1 cellular context compared by ENCODE assay signal in the genomic region with DNA sequence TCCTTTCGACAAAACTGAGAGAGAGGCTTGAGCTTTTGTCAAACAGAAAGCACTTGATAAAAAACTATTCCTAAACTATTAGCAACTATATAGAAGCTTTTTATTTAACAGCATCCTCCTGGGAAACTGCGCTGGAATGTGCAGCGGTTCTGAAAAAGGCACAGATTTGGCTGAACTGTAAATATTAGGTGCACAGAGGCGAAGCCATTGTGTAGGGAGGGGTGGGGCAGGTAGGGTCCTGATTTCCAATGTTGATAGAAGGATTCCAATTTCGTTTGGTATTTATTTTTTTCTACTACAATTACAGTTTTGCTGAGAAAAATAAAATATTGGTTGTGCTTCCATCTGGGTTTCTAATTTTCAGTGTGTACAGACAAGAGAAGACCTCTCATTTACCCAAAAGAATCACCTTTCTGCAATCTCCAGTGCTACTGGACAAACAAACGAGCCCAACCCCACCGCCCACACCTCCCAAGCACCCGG.
A peak's percentile ranks its signal among the peaks of the same experiment; 100 is the strongest.
TF ChIP-seq lines count a peak whose summit lies in the region.

No MANE protein-coding gene starts in this region.

TF ChIP-seq in HepG2, 621 proteins besides CTCF, POLR2A, EP300 and RAD21:
- TF ChIP-seq YEATS2 (CRISPR knock-in tag; IDR thresholded peaks at IDR 0.05; ENCODE audit: borderline replicate concordance), result no peak
- no peak for TF ChIP-seq NCOA5 (CRISPR knock-in tag; IDR thresholded peaks at IDR 0.05)
- TF ChIP-seq HOXA5 (CRISPR knock-in tag; IDR thresholded peaks at IDR 0.05), result 0 out of 2 replicates have a peak, but pooled peaks have one; percentile 1
- no peak for TF ChIP-seq ZNF552 (CRISPR knock-in tag; IDR thresholded peaks at IDR 0.05; ENCODE audit: borderline replicate concordance)
- TF ChIP-seq CEBPG (CRISPR knock-in tag; IDR thresholded peaks at IDR 0.05), result no peak
- TF ChIP-seq MXD4 (CRISPR knock-in tag; IDR thresholded peaks at IDR 0.05), result no peak
- TF ChIP-seq, protein P1, sequence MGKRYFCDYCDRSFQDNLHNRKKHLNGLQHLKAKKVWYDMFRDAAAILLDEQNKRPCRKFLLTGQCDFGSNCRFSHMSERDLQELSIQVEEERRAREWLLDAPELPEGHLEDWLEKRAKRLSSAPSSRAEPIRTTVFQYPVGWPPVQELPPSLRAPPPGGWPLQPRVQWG (CRISPR knock-in tag; IDR thresholded peaks at IDR 0.05; ENCODE audit: borderline replicate concordance, low read depth), result no peak
- no peak for TF ChIP-seq STAG1 (CRISPR knock-in tag; IDR thresholded peaks at IDR 0.05)
- TF ChIP-seq, protein P2, sequence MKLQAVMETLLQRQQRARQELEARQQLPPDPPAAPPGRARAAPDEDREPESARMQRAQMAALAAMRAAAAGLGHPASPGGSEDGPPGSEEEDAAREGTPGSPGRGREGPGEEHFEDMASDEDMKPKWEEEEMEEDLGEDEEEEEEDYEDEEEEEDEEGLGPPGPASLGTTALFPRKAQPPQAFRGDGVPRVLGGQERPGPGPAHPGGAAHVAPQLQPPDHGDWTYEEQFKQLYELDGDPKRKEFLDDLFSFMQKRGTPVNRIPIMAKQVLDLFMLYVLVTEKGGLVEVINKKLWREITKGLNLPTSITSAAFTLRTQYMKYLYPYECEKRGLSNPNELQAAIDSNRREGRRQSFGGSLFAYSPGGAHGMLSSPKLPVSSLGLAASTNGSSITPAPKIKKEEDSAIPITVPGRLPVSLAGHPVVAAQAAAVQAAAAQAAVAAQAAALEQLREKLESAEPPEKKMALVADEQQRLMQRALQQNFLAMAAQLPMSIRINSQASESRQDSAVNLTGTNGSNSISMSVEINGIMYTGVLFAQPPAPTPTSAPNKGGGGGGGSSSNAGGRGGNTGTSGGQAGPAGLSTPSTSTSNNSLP (IDR thresholded peaks at IDR 0.05; ENCODE audit: low read depth, low read length), result no peak
- TF ChIP-seq ZNF343 (CRISPR knock-in tag; IDR thresholded peaks at IDR 0.05), result no peak
- peak; percentile 78 for TF ChIP-seq ZEB1 (IDR thresholded peaks at IDR 0.05; ENCODE audit: insufficient replicate concordance, low read depth)
- TF ChIP-seq JARID2 (CRISPR knock-in tag; IDR thresholded peaks at IDR 0.05; ENCODE audit: insufficient replicate concordance), result no peak
- no peak for TF ChIP-seq LCORL (IDR thresholded peaks at IDR 0.05)
- TF ChIP-seq LCORL (CRISPR knock-in tag; IDR thresholded peaks at IDR 0.05), result peak; percentile 17; the same call in 1 of the 2 replicates
- no peak for TF ChIP-seq PHF21A (CRISPR knock-in tag; IDR thresholded peaks at IDR 0.05)
- TF ChIP-seq HNRNPL (IDR thresholded peaks at IDR 0.05; ENCODE audit: low read depth, low read length), result no peak
- no peak for TF ChIP-seq TSC22D2 (CRISPR knock-in tag; IDR thresholded peaks at IDR 0.05; ENCODE audit: borderline replicate concordance)
- no peak for TF ChIP-seq RFXAP (CRISPR knock-in tag; IDR thresholded peaks at IDR 0.05; ENCODE audit: borderline replicate concordance)
- TF ChIP-seq, protein P3, sequence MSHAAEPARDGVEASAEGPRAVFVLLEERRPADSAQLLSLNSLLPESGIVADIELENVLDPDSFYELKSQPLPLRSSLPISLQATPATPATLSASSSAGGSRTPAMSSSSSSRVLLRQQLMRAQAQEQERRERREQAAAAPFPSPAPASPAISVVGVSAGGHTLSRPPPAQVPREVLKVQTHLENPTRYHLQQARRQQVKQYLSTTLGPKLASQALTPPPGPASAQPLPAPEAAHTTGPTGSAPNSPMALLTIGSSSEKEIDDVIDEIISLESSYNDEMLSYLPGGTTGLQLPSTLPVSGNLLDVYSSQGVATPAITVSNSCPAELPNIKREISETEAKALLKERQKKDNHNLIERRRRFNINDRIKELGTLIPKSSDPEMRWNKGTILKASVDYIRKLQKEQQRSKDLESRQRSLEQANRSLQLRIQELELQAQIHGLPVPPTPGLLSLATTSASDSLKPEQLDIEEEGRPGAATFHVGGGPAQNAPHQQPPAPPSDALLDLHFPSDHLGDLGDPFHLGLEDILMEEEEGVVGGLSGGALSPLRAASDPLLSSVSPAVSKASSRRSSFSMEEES (CRISPR knock-in tag; IDR thresholded peaks at IDR 0.05), result no peak
- no peak for TF ChIP-seq RBM22 (optimal IDR thresholded peaks at IDR 0.05; ENCODE audit: low read length)
- no peak for TF ChIP-seq RBM39 (IDR thresholded peaks at IDR 0.05; ENCODE audit: low read depth, low read length, poor library complexity, severe bottlenecking)
- TF ChIP-seq HMG20B (CRISPR knock-in tag; conservative IDR thresholded peaks at IDR 0.05), result 0 out of 2 replicates have a peak, but pooled peaks have one; percentile 26
- no peak for TF ChIP-seq KMT2B (CRISPR knock-in tag; IDR thresholded peaks at IDR 0.05)
- TF ChIP-seq, protein P4, sequence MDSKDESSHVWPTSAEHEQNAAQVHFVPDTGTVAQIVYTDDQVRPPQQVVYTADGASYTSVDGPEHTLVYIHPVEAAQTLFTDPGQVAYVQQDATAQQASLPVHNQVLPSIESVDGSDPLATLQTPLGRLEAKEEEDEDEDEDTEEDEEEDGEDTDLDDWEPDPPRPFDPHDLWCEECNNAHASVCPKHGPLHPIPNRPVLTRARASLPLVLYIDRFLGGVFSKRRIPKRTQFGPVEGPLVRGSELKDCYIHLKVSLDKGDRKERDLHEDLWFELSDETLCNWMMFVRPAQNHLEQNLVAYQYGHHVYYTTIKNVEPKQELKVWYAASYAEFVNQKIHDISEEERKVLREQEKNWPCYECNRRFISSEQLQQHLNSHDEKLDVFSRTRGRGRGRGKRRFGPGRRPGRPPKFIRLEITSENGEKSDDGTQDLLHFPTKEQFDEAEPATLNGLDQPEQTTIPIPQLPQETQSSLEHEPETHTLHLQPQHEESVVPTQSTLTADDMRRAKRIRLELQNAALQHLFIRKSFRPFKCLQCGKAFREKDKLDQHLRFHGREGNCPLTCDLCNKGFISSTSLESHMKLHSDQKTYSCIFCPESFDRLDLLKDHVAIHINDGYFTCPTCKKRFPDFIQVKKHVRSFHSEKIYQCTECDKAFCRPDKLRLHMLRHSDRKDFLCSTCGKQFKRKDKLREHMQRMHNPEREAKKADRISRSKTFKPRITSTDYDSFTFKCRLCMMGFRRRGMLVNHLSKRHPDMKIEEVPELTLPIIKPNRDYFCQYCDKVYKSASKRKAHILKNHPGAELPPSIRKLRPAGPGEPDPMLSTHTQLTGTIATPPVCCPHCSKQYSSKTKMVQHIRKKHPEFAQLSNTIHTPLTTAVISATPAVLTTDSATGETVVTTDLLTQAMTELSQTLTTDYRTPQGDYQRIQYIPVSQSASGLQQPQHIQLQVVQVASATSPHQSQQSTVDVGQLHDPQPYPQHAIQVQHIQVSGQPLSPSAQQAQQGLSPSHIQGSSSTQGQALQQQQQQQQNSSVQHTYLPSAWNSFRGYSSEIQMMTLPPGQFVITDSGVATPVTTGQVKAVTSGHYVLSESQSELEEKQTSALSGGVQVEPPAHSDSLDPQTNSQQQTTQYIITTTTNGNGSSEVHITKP (CRISPR knock-in tag; IDR thresholded peaks at IDR 0.05; ENCODE audit: low read depth), result peak; percentile 52; the same call in 1 of the 2 replicates
- peak; percentile 91 for TF ChIP-seq GFI1 (CRISPR knock-in tag; IDR thresholded peaks at IDR 0.05; ENCODE audit: borderline replicate concordance)
- no peak for TF ChIP-seq ZNF674 (CRISPR knock-in tag; IDR thresholded peaks at IDR 0.05; ENCODE audit: low read depth)
